16 cellular contexts compared by ENCODE assay signal in the genomic region with DNA sequence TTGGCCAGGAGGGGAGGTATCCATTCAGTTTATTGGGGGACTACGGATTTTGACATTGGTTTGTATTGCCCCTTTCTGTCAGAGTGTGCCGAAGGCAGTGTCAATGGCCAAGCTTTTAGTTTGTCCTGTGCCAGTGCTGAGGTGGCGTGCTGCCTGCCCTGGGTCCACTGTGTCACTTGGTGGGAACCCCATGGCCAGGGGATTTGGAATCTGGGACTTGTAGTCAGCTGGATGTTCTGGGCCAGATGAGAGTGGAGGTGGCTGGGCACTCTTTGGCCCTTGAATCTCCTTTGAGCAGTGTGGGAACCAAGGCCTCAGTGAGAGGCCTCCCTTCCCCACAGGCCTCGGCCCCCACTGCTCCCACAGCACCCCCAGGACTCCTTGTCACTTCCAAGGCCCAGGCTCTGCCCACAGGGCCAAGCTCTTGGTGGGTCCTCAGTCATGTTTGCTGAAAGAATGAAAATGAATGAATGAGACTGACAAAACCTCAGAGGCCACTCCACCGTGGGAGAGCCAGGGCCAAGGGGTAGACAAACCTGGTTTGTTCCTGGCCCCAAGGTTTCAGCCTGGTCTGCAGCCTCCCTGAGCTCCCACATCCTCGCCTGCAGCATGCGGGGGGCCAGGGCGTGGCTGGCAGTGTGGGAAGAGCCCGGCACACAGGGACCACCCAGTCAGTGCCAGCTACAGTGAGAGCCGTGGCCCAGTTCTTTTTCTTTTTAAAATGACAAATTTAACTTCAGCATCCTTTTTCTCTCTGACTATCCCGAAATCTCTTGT.
"Had no signal": no experiment of that assay in that cellular context is flagged by ENCODE, and none has a peak within 500 bp of the region (broad histone marks: within the 10 kb centered on the region; RNA-seq: fewer than 3 reads in every experiment).

No MANE protein-coding gene starts in this region.

- H3K4me3 ChIP-seq: lung, skin epidermis, suprapubic skin had no signal

- ATAC-seq: activated T-cell treated with anti-CD3 and anti-CD28 coated beads, Interleukin-2, amount 50 U/mL, for 4 hours; stimulated activated naive CD8-positive, alpha-beta T cell treated with anti-CD3 and anti-CD28 coated beads, Interleukin-15, Interleukin-2, amounts not matched to agents 100 U/mL and 50 U/mL, for 24 hours had no signal

- H3K4me1 ChIP-seq: parathyroid adenoma, suprapubic skin had no signal

- DNase-seq: activated CD4-positive, alpha-beta T cell treated with anti-CD3 and anti-CD28 coated beads, Interleukin-2, amount 50 U/mL, for 1 hour; activated CD4-positive, CD25-positive, alpha-beta regulatory T cell; activated effector memory CD4-positive, alpha-beta T cell treated with anti-CD3 and anti-CD28 coated beads, Interleukin-2, amount 50 U/mL, for 16 hours; activated T-cell treated with anti-CD3 and anti-CD28 coated beads, Interleukin-2, amount 50 U/mL, for 4 hours; amniotic stem cell; effector memory CD4-positive, alpha-beta T cell; foreskin fibroblast; midbrain; retina; stimulated activated CD4-positive, alpha-beta T cell treated with anti-CD3 and anti-CD28 coated beads, Interleukin-4, amount 100 ng/mL, for 24 hours; stimulated activated naive CD8-positive, alpha-beta T cell treated with anti-CD3 and anti-CD28 coated beads, Interleukin-15, Interleukin-2, amounts not matched to agents 100 U/mL and 50 U/mL, for 24 hours; trophoblast cell had no signal

- H3K27ac ChIP-seq: parathyroid adenoma, skin epidermis, suprapubic skin had no signal

- H3K9me3 ChIP-seq: suprapubic skin had no signal

- H3K36me3 ChIP-seq: suprapubic skin had no signal

- H3K9ac ChIP-seq: parathyroid adenoma had no signal
